22 cellular contexts compared by ENCODE assay signal in the genomic region with DNA sequence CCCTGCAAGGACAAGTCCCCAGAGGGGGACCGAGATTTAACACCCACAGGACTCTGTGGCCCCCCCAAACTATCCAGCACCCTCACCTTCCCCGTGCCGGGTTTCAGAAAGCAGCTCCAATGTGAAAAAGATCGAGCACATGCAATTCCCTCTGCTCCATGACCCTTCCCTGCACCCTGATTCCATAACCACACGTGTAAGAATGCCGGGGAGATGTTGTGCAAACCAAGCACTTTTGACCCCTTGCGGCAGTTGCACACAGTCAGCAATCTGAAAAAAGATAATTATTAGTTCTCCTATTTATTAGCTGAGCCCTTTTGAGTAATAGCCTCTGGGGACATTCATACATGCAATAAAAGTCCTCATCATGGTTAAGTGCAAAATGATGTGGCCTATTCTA. TPM values are rescaled to one million over a fixed set of nuclear protein-coding genes. Genes with fewer than 3 reads are reported as not detected.
DNase-seq lines count a peak whose midpoint lies in the region; ATAC-seq and TF ChIP-seq lines count a peak whose summit lies in the region.
"Had no signal": no experiment of that assay in that cellular context is flagged by ENCODE, and none has a peak within 500 bp of the region (broad histone marks: within the 10 kb centered on the region; RNA-seq: fewer than 3 reads in every experiment).

No MANE protein-coding gene starts in this region.

- H3K9me3 ChIP-seq in adipocyte (ENCODE audit: control insufficient read depth, low read length) = no peaks in the 10 kb centered on the region
- H3K9me3 ChIP-seq in gastroesophageal sphincter = peaks cover 0 to under 1% (median 0%) of the 10 kb centered on the region in 3 donors
- no peaks in the 10 kb centered on the region for H3K9me3 ChIP-seq in smooth muscle cell (replicated peaks; ENCODE audit: low read depth)

- H3K4me1 ChIP-seq in adipocyte (ENCODE audit: control insufficient read depth, insufficient read depth, low read length) (peaks cover 38% of the 10 kb centered on the region), gastroesophageal sphincter (peaks cover 9 to 66% (median 28%) of the 10 kb centered on the region in 3 donors), smooth muscle cell (ENCODE audit: low read depth) (no peaks in the 10 kb centered on the region)

- no peaks in the 10 kb centered on the region for H3F3A ChIP-seq in smooth muscle cell (ENCODE audit: low read depth)

- DNase-seq in HT-29 (ENCODE audit: low spot score) = peak; percentile 49
- DNase-seq in adipocyte (ENCODE audit: low read depth) = no peak
- DNase-seq in smooth muscle cell (lab: John Stamatoyannopoulos, UW; ENCODE audit: unreplicated experiment) = no peak
- DNase-seq in activated CD4-positive, CD25-positive, alpha-beta regulatory T cell (lab: John Stamatoyannopoulos, UW) = no peak
- no peak for DNase-seq in stimulated activated CD4-positive, alpha-beta T cell treated with anti-CD3 and anti-CD28 coated beads, Interleukin-2, amount 100 ng/mL, for 24 hours
- DNase-seq: activated CD4-positive, alpha-beta memory T cell treated with anti-CD3 and anti-CD28 coated beads, Interleukin-2, amount 10 ng/mL, durations not matched to agents 7 days and 5 days; activated gamma-delta T cell; activated naive CD8-positive, alpha-beta T cell treated with anti-CD3 and anti-CD28 coated beads, Interleukin-2, amount 50 U/mL, for 24 hours; activated T-cell treated with anti-CD3 and anti-CD28 coated beads for 4 hours; naive thymus-derived CD8-positive, alpha-beta T cell; NCI-H1694 treated with DMSO at 0.1 percent for 48 hours; NCI-H2171 treated with DMSO at 0.1 percent for 48 hours; NCI-H526; RPMI8226; stimulated activated naive CD8-positive, alpha-beta T cell treated with anti-CD3 and anti-CD28 coated beads, Interleukin-15, amount 100 ng/mL, for 72 hours had no signal

- peak overlapping the region in 3 of 4 donors; percentile 53 to 68 (median 59) for H3K27ac ChIP-seq in gastroesophageal sphincter
- H3K27ac ChIP-seq in smooth muscle cell (ENCODE audit: low read depth) = peak overlapping the region; percentile 34
- H3K27ac ChIP-seq: tibial nerve had no signal

- H3K4me3 ChIP-seq in adipocyte (ENCODE audit: low read length) = no peak overlapping the region
- no peak overlapping the region for H3K4me3 ChIP-seq in gastroesophageal sphincter
- no peak overlapping the region for H3K4me3 ChIP-seq in smooth muscle cell
- H3K4me3 ChIP-seq: K562, tibial nerve had no signal

- no peaks in the 10 kb centered on the region for H3K36me3 ChIP-seq in adipocyte (ENCODE audit: control insufficient read depth, insufficient read depth, low read length, severe bottlenecking)
- H3K36me3 ChIP-seq in gastroesophageal sphincter = no peaks in the 10 kb centered on the region
- H3K36me3 ChIP-seq in smooth muscle cell (ENCODE audit: low read depth) = no peaks in the 10 kb centered on the region
- H3K36me3 ChIP-seq: tibial nerve had no signal

- H3K9ac ChIP-seq in adipocyte (ENCODE audit: low read length) (peak overlapping the region; percentile 11), smooth muscle cell (ENCODE audit: low read depth) (no peak overlapping the region)

- no peak for TF ChIP-seq CTCF in gastroesophageal sphincter (IDR thresholded peaks at IDR 0.05)
- no peak for TF ChIP-seq CTCF in smooth muscle cell (IDR thresholded peaks at IDR 0.05; ENCODE audit: borderline replicate concordance, insufficient read depth, poor library complexity, severe bottlenecking)

- no peaks in the 10 kb centered on the region for H4K20me1 ChIP-seq in smooth muscle cell (ENCODE audit: low read depth)

- TF ChIP-seq EP300 in gastroesophageal sphincter (IDR thresholded peaks at IDR 0.05) = no peak

- H3K79me2 ChIP-seq in smooth muscle cell (ENCODE audit: low read depth) = no peaks in the 10 kb centered on the region

- H3K27me3 ChIP-seq in adipocyte (replicated peaks; ENCODE audit: control insufficient read depth, insufficient read depth, low read length) (no peaks in the 10 kb centered on the region), gastroesophageal sphincter (no peaks in the 10 kb centered on the region), smooth muscle cell (ENCODE audit: low read depth) (no peaks in the 10 kb centered on the region)
- H3K27me3 ChIP-seq: tibial nerve had no signal

- WGBS in gastroesophageal sphincter (ENCODE audit: low coverage in 1 of 2), 2 donors = 82% methylated on average over 6 of the region's 7 CpGs; no CpG with 5 or more reads in 1 of the 2 donors
- 87% methylated on average over 7 of the region's 7 CpGs for WGBS in smooth muscle cell (ENCODE audit: low lambda C conversion rate)

- no peak overlapping the region for H2AFZ ChIP-seq in smooth muscle cell (ENCODE audit: low read depth)

- no peak overlapping the region for H3K4me2 ChIP-seq in smooth muscle cell

- no peak for TF ChIP-seq POLR2A in gastroesophageal sphincter (IDR thresholded peaks at IDR 0.05)

- ATAC-seq in gastroesophageal sphincter = peak; percentile 38
- no peak for ATAC-seq in HG03354 (IDR thresholded peaks at IDR 0.05; ENCODE audit: poor library complexity, severe bottlenecking, unreplicated experiment)
- no peak for ATAC-seq in GM18498 (IDR thresholded peaks at IDR 0.05; ENCODE audit: unreplicated experiment)
- ATAC-seq: activated naive CD8-positive, alpha-beta T cell treated with anti-CD3 and anti-CD28 coated beads, Interleukin-2, amount 50 U/mL, for 24 hours; K562; naive thymus-derived CD8-positive, alpha-beta T cell; stimulated activated naive CD8-positive, alpha-beta T cell treated with anti-CD3 and anti-CD28 coated beads, Interleukin-15, amount 100 ng/mL, for 72 hours had no signal

RNA-seq across cellular contexts. Expression of a gene that starts 13.0 kb away (rescaled TPM):
- total RNA-seq in HT-29 (2014; rRNA removed; shearing (Covaris generic)) = 108 and 112 TPM in 2 replicates
- total RNA-seq in gastroesophageal sphincter (1 to 10 TPM in 3 of 4 donors, under 1 TPM in 1; 0.40 to 7.0 (median 4.5) TPM), smooth muscle cell (3.5 and 6.6 TPM in 2 replicates)
- polyA plus RNA-seq in smooth muscle cell = 10.0 and 10.4 TPM in 2 replicates
- total RNA-seq: activated CD4-positive, alpha-beta memory T cell treated with anti-CD3 and anti-CD28 coated beads, Interleukin-2, amount 10 ng/mL, durations not matched to agents 7 days and 5 days; H1; K562; naive thymus-derived CD8-positive, alpha-beta T cell; omental fat pad had no signal
- polyA plus RNA-seq: K562; naive thymus-derived CD8-positive, alpha-beta T cell had no signal

Comparison
In these comparisons a context has a peak if more than half of its experiments do, and no peak if none do; other contexts are left out.
1. RNA of a gene that starts 13.0 kb away (total RNA-seq): 108 to 112 TPM in HT-29; 0.40 to 7.0 TPM in gastroesophageal sphincter and 3.5 to 6.6 TPM in smooth muscle cell; every median in the first group is over 10 times any median in the second.